In the genomic region with DNA sequence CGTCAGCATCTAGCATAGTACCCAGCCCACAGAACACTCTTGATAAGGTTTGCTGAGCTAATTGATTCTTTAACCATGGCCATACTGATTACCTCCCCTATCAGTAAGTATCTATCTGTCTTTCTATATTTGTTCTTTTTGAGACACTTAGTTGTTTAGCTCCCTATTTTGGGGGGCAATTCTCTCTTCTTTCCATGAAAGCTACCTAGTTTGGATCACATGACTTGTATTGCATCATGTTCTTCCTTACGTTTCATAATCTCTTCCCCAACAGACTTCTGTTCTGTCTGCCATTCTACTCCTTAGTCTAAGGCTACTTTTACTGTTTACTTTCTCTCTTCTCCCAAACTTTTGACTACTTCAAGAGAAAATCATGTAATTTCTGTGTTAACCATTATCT, we compare ENCODE assay signal across 1 cellular context.
TF ChIP-seq lines count a peak whose summit lies in the region.

No MANE protein-coding gene starts in this region.

TF ChIP-seq in K562, 482 proteins besides CTCF, POLR2A, EP300 and RAD21 (continued from another document):
- TF ChIP-seq, protein P1, sequence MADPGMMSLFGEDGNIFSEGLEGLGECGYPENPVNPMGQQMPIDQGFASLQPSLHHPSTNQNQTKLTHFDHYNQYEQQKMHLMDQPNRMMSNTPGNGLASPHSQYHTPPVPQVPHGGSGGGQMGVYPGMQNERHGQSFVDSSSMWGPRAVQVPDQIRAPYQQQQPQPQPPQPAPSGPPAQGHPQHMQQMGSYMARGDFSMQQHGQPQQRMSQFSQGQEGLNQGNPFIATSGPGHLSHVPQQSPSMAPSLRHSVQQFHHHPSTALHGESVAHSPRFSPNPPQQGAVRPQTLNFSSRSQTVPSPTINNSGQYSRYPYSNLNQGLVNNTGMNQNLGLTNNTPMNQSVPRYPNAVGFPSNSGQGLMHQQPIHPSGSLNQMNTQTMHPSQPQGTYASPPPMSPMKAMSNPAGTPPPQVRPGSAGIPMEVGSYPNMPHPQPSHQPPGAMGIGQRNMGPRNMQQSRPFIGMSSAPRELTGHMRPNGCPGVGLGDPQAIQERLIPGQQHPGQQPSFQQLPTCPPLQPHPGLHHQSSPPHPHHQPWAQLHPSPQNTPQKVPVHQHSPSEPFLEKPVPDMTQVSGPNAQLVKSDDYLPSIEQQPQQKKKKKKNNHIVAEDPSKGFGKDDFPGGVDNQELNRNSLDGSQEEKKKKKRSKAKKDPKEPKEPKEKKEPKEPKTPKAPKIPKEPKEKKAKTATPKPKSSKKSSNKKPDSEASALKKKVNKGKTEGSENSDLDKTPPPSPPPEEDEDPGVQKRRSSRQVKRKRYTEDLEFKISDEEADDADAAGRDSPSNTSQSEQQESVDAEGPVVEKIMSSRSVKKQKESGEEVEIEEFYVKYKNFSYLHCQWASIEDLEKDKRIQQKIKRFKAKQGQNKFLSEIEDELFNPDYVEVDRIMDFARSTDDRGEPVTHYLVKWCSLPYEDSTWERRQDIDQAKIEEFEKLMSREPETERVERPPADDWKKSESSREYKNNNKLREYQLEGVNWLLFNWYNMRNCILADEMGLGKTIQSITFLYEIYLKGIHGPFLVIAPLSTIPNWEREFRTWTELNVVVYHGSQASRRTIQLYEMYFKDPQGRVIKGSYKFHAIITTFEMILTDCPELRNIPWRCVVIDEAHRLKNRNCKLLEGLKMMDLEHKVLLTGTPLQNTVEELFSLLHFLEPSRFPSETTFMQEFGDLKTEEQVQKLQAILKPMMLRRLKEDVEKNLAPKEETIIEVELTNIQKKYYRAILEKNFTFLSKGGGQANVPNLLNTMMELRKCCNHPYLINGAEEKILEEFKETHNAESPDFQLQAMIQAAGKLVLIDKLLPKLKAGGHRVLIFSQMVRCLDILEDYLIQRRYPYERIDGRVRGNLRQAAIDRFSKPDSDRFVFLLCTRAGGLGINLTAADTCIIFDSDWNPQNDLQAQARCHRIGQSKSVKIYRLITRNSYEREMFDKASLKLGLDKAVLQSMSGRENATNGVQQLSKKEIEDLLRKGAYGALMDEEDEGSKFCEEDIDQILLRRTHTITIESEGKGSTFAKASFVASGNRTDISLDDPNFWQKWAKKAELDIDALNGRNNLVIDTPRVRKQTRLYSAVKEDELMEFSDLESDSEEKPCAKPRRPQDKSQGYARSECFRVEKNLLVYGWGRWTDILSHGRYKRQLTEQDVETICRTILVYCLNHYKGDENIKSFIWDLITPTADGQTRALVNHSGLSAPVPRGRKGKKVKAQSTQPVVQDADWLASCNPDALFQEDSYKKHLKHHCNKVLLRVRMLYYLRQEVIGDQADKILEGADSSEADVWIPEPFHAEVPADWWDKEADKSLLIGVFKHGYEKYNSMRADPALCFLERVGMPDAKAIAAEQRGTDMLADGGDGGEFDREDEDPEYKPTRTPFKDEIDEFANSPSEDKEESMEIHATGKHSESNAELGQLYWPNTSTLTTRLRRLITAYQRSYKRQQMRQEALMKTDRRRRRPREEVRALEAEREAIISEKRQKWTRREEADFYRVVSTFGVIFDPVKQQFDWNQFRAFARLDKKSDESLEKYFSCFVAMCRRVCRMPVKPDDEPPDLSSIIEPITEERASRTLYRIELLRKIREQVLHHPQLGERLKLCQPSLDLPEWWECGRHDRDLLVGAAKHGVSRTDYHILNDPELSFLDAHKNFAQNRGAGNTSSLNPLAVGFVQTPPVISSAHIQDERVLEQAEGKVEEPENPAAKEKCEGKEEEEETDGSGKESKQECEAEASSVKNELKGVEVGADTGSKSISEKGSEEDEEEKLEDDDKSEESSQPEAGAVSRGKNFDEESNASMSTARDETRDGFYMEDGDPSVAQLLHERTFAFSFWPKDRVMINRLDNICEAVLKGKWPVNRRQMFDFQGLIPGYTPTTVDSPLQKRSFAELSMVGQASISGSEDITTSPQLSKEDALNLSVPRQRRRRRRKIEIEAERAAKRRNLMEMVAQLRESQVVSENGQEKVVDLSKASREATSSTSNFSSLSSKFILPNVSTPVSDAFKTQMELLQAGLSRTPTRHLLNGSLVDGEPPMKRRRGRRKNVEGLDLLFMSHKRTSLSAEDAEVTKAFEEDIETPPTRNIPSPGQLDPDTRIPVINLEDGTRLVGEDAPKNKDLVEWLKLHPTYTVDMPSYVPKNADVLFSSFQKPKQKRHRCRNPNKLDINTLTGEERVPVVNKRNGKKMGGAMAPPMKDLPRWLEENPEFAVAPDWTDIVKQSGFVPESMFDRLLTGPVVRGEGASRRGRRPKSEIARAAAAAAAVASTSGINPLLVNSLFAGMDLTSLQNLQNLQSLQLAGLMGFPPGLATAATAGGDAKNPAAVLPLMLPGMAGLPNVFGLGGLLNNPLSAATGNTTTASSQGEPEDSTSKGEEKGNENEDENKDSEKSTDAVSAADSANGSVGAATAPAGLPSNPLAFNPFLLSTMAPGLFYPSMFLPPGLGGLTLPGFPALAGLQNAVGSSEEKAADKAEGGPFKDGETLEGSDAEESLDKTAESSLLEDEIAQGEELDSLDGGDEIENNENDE (IDR thresholded peaks at IDR 0.05; ENCODE audit: low read depth, low read length): no peak
- TF ChIP-seq DLX4 (CRISPR knock-in tag; IDR thresholded peaks at IDR 0.05): no peak
- TF ChIP-seq CBFA2T3 (IDR thresholded peaks at IDR 0.05): peak; percentile 29
- peak; percentile 76 for TF ChIP-seq DPF2 (IDR thresholded peaks at IDR 0.05)
- TF ChIP-seq RBM15 (IDR thresholded peaks at IDR 0.05; ENCODE audit: insufficient read depth, low read length): no peak
- no peak for TF ChIP-seq ZNF766 (CRISPR knock-in tag; conservative IDR thresholded peaks at IDR 0.05)
- TF ChIP-seq CCNT2 (IDR thresholded peaks at IDR 0.05; ENCODE audit: borderline replicate concordance, extremely low read depth, insufficient read length, low read depth, low read length): no peak
- no peak for TF ChIP-seq ZNF764 (CRISPR knock-in tag; IDR thresholded peaks at IDR 0.05; ENCODE audit: low read depth)
- peak; percentile 42; the same call in 1 of the 2 replicates for TF ChIP-seq PTTG1 (tag; IDR thresholded peaks at IDR 0.05; ENCODE audit: low read depth)
- TF ChIP-seq CEBPG (CRISPR knock-in tag; IDR thresholded peaks at IDR 0.05): peak; percentile 90
- TF ChIP-seq CEBPG (tag; conservative IDR thresholded peaks at IDR 0.05 in 1 of 2, IDR thresholded peaks at IDR 0.05 in 1 of 2): peak; percentile 96 to 98
- no peak for TF ChIP-seq ZNF253 (CRISPR knock-in tag; conservative IDR thresholded peaks at IDR 0.05)
- no peak for TF ChIP-seq SAFB2 (IDR thresholded peaks at IDR 0.05; ENCODE audit: borderline replicate concordance, low read depth, low read length, severe bottlenecking)
- no peak for TF ChIP-seq NCOA4 (IDR thresholded peaks at IDR 0.05; ENCODE audit: partially characterized antibody)
- TF ChIP-seq STAG1 (CRISPR knock-in tag; IDR thresholded peaks at IDR 0.05; ENCODE audit: borderline replicate concordance): no peak
